ENCODE assay signal across 1 cellular context in the genomic region with DNA sequence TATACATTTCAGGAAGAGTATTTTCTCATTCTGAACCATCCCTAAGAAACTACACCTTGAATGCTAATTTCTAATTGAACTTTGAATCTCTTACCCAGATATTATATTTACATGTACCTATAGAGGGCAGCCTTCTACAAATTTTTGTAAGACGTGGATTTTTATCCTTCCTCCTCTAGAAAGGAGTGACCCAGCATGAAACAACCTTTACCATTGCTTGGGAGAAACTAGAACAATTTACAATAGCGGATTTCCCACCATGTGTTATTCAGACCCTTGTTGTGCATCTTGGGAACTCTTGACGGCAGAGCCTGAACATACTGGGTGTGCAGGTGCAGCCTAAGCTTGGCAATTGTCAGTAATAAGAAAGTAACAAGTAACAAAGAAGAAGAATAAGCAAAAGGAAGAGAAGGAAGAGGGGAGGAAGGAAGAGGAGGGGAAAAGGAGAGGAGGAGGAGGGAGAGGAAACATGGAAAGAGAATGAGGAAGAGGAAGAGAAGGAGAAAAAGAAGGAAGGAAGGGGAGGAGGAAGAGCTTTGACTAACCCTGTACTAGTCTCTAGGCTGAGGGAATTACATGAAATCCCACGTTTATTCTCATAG.
A peak's percentile ranks its signal among the peaks of the same experiment; 100 is the strongest.
TF ChIP-seq lines count a peak whose summit lies in the region.

No MANE protein-coding gene starts in this region.

TF ChIP-seq in K562, 482 proteins besides CTCF, POLR2A, EP300 and RAD21:
- TF ChIP-seq, protein P1, sequence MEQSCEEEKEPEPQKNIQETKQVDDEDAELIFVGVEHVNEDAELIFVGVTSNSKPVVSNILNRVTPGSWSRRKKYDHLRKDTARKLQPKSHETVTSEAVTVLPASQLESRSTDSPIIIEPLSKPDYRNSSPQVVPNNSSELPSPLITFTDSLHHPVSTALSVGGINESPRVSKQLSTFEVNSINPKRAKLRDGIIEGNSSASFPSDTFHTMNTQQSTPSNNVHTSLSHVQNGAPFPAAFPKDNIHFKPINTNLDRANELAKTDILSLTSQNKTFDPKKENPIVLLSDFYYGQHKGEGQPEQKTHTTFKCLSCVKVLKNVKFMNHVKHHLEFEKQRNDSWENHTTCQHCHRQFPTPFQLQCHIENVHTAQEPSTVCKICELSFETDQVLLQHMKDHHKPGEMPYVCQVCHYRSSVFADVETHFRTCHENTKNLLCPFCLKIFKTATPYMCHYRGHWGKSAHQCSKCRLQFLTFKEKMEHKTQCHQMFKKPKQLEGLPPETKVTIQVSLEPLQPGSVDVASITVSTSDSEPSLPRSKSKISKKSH (CRISPR knock-in tag; IDR thresholded peaks at IDR 0.05), result no peak
- TF ChIP-seq, protein P2, sequence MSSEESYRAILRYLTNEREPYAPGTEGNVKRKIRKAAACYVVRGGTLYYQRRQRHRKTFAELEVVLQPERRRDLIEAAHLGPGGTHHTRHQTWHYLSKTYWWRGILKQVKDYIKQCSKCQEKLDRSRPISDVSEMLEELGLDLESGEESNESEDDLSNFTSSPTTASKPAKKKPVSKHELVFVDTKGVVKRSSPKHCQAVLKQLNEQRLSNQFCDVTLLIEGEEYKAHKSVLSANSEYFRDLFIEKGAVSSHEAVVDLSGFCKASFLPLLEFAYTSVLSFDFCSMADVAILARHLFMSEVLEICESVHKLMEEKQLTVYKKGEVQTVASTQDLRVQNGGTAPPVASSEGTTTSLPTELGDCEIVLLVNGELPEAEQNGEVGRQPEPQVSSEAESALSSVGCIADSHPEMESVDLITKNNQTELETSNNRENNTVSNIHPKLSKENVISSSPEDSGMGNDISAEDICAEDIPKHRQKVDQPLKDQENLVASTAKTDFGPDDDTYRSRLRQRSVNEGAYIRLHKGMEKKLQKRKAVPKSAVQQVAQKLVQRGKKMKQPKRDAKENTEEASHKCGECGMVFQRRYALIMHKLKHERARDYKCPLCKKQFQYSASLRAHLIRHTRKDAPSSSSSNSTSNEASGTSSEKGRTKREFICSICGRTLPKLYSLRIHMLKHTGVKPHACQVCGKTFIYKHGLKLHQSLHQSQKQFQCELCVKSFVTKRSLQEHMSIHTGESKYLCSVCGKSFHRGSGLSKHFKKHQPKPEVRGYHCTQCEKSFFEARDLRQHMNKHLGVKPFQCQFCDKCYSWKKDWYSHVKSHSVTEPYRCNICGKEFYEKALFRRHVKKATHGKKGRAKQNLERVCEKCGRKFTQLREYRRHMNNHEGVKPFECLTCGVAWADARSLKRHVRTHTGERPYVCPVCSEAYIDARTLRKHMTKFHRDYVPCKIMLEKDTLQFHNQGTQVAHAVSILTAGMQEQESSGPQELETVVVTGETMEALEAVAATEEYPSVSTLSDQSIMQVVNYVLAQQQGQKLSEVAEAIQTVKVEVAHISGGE (CRISPR knock-in tag; IDR thresholded peaks at IDR 0.05), result no peak
- TF ChIP-seq CCAR2 (IDR thresholded peaks at IDR 0.05; ENCODE audit: low read depth, low read length) (no peak), POLR2H (tag; IDR thresholded peaks at IDR 0.05; ENCODE audit: low read depth) (no peak), NCOA2 (IDR thresholded peaks at IDR 0.05; ENCODE audit: partially characterized antibody in 2 of 2) (no peak), ELF4 (CRISPR knock-in tag; IDR thresholded peaks at IDR 0.05) (peak; percentile 19; the same call in 1 of the 2 replicates), NFXL1 (CRISPR knock-in tag; IDR thresholded peaks at IDR 0.05) (no peak)
- TF ChIP-seq, protein P3, sequence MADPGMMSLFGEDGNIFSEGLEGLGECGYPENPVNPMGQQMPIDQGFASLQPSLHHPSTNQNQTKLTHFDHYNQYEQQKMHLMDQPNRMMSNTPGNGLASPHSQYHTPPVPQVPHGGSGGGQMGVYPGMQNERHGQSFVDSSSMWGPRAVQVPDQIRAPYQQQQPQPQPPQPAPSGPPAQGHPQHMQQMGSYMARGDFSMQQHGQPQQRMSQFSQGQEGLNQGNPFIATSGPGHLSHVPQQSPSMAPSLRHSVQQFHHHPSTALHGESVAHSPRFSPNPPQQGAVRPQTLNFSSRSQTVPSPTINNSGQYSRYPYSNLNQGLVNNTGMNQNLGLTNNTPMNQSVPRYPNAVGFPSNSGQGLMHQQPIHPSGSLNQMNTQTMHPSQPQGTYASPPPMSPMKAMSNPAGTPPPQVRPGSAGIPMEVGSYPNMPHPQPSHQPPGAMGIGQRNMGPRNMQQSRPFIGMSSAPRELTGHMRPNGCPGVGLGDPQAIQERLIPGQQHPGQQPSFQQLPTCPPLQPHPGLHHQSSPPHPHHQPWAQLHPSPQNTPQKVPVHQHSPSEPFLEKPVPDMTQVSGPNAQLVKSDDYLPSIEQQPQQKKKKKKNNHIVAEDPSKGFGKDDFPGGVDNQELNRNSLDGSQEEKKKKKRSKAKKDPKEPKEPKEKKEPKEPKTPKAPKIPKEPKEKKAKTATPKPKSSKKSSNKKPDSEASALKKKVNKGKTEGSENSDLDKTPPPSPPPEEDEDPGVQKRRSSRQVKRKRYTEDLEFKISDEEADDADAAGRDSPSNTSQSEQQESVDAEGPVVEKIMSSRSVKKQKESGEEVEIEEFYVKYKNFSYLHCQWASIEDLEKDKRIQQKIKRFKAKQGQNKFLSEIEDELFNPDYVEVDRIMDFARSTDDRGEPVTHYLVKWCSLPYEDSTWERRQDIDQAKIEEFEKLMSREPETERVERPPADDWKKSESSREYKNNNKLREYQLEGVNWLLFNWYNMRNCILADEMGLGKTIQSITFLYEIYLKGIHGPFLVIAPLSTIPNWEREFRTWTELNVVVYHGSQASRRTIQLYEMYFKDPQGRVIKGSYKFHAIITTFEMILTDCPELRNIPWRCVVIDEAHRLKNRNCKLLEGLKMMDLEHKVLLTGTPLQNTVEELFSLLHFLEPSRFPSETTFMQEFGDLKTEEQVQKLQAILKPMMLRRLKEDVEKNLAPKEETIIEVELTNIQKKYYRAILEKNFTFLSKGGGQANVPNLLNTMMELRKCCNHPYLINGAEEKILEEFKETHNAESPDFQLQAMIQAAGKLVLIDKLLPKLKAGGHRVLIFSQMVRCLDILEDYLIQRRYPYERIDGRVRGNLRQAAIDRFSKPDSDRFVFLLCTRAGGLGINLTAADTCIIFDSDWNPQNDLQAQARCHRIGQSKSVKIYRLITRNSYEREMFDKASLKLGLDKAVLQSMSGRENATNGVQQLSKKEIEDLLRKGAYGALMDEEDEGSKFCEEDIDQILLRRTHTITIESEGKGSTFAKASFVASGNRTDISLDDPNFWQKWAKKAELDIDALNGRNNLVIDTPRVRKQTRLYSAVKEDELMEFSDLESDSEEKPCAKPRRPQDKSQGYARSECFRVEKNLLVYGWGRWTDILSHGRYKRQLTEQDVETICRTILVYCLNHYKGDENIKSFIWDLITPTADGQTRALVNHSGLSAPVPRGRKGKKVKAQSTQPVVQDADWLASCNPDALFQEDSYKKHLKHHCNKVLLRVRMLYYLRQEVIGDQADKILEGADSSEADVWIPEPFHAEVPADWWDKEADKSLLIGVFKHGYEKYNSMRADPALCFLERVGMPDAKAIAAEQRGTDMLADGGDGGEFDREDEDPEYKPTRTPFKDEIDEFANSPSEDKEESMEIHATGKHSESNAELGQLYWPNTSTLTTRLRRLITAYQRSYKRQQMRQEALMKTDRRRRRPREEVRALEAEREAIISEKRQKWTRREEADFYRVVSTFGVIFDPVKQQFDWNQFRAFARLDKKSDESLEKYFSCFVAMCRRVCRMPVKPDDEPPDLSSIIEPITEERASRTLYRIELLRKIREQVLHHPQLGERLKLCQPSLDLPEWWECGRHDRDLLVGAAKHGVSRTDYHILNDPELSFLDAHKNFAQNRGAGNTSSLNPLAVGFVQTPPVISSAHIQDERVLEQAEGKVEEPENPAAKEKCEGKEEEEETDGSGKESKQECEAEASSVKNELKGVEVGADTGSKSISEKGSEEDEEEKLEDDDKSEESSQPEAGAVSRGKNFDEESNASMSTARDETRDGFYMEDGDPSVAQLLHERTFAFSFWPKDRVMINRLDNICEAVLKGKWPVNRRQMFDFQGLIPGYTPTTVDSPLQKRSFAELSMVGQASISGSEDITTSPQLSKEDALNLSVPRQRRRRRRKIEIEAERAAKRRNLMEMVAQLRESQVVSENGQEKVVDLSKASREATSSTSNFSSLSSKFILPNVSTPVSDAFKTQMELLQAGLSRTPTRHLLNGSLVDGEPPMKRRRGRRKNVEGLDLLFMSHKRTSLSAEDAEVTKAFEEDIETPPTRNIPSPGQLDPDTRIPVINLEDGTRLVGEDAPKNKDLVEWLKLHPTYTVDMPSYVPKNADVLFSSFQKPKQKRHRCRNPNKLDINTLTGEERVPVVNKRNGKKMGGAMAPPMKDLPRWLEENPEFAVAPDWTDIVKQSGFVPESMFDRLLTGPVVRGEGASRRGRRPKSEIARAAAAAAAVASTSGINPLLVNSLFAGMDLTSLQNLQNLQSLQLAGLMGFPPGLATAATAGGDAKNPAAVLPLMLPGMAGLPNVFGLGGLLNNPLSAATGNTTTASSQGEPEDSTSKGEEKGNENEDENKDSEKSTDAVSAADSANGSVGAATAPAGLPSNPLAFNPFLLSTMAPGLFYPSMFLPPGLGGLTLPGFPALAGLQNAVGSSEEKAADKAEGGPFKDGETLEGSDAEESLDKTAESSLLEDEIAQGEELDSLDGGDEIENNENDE (IDR thresholded peaks at IDR 0.05; ENCODE audit: low read depth, low read length), result no peak
- TF ChIP-seq, protein P4, sequence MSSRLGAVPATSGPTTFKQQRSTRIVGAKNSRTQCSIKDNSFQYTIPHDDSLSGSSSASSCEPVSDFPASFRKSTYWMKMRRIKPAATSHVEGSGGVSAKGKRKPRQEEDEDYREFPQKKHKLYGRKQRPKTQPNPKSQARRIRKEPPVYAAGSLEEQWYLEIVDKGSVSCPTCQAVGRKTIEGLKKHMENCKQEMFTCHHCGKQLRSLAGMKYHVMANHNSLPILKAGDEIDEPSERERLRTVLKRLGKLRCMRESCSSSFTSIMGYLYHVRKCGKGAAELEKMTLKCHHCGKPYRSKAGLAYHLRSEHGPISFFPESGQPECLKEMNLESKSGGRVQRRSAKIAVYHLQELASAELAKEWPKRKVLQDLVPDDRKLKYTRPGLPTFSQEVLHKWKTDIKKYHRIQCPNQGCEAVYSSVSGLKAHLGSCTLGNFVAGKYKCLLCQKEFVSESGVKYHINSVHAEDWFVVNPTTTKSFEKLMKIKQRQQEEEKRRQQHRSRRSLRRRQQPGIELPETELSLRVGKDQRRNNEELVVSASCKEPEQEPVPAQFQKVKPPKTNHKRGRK (tag; IDR thresholded peaks at IDR 0.05), result peak; percentile 83
TF ChIP-seq in K562: peak in this region for 2.
